Comparison of ENCODE assay signal across 23 cellular contexts in the genomic region with DNA sequence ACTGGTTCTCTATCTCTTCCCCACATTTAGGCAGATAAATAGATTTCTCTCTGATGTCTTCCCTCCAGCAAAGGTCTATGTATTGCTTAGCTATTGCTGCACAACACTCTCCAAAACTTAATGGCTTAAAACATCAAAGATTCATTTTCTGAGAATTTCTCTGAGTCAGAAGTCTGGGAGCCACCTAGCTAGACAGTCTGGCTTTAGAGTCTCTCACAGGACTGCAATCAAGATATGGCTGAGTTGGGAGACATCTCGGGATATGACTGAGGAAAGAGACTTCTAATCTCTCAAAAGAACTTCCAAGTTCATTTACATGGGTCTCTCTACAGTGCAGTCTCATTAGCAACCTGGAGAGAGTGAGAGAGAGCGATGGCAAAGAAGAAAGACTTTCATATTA.
"Had no signal": no experiment of that assay in that cellular context is flagged by ENCODE, and none has a peak within 500 bp of the region (broad histone marks: within the 10 kb centered on the region; RNA-seq: fewer than 3 reads in every experiment).

No MANE protein-coding gene starts in this region.

- H3K4me1 ChIP-seq: SJSA1 had no signal

- ATAC-seq: HepG2 had no signal

- H3K36me3 ChIP-seq: MG63, SJSA1 had no signal

- H3K9me3 ChIP-seq: MG63, SJSA1 had no signal

- H3K27me3 ChIP-seq: MG63, SJSA1 had no signal

- DNase-seq: IMR-90, Karpas-422, KG1, MG63, NCI-H1092, NCI-H1105 treated with DMSO at 0.1 percent for 48 hours, NCI-H1417 treated with DMSO at 0.1 percent for 48 hours, NCI-H146, NCI-H1694 treated with DMSO at 0.1 percent for 48 hours, NCI-H1930, NCI-H2081, NCI-H2107, NCI-H2227 treated with DMSO at 0.1 percent for 48 hours, NCI-H524, NCI-H69, NCI-H774, Right ventricle myocardium superior, RPMI8226, SIG-M5 had no signal

- FAIRE-seq: HepG2, RCC 7860 had no signal

- H3K27ac ChIP-seq: SJSA1, SK-N-MC had no signal

- H3K4me3 ChIP-seq: MG63, SJSA1, SK-N-MC had no signal
